11 cellular contexts compared by ENCODE assay signal in the genomic region with DNA sequence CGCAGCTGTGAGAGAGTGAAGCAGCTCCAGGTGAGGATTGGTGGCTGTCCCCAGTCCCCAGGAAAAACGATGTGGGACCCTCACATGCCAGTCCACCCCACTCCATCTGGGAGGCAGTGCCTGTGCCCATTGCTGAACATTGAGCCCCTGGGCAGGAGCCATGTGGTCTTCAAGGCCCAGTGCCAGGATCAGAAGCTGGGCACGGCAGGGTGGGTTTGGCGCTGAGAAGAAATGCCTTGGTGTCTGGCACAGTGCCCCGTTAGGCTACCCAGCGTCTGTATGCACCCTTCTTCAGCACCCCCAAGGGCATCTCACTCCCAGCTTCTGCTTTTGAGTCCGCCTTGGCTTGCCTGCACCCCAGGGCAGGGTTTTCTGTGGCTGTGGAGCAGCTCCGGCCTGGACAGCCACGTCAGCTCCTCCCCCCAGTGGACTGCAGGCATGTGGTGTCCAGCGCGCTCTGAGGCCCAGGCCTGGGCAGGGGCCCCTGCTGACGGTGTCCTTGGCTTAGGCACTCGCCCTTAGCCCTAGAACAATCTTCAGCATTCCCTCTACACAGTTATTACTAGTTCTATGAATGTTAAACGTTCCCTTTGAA. TPM values are rescaled to one million over a fixed set of nuclear protein-coding genes. Genes with fewer than 3 reads are reported as not detected.
DNase-seq lines count a peak whose midpoint lies in the region; ATAC-seq, FAIRE-seq and TF ChIP-seq lines count a peak whose summit lies in the region.
"Had no signal": no experiment of that assay in that cellular context is flagged by ENCODE, and none has a peak within 500 bp of the region (broad histone marks: within the 10 kb centered on the region; RNA-seq: fewer than 3 reads in every experiment).

No MANE protein-coding gene starts in this region.

- no peak overlapping the region for H3K4me3 ChIP-seq in GM23248
- H3K4me3 ChIP-seq in colonic mucosa = no peak overlapping the region
- no peak overlapping the region for H3K4me3 ChIP-seq in iPS-18a (ENCODE audit: low read length)

- H3K27me3 ChIP-seq in GM23248 (replicated peaks; ENCODE audit: insufficient read depth) (no peaks in the 10 kb centered on the region), colonic mucosa (no peaks in the 10 kb centered on the region), iPS-18a (ENCODE audit: control insufficient read depth, insufficient read depth, low read length) (no peaks in the 10 kb centered on the region)

- H3K79me2 ChIP-seq in GM23248 (ENCODE audit: insufficient read depth) = peaks cover 18% of the 10 kb centered on the region; the same call in 1 of the 2 replicates

- DNase-seq in GM23248 (peak; percentile 57), colonic mucosa (peak; percentile 17), putamen (ENCODE audit: low spot score) (peak; percentile 39), H54 (ENCODE audit: insufficient read length, low spot score) (no peak), germinal center (ENCODE audit: low spot score) (no peak)
- DNase-seq: cortex of kidney, NCI-H1092 had no signal

- no peaks in the 10 kb centered on the region for H3K9me3 ChIP-seq in GM23248 (ENCODE audit: low read depth)
- no peaks in the 10 kb centered on the region for H3K9me3 ChIP-seq in colonic mucosa
- H3K9me3 ChIP-seq in iPS-18a (ENCODE audit: control insufficient read depth, low read depth, low read length) = no peaks in the 10 kb centered on the region

- H3K9ac ChIP-seq in GM23248 (peak overlapping the region; percentile 68), colonic mucosa (ENCODE audit: low read depth in 2 of 2, low read length in 2 of 2) (no peak overlapping the region), iPS-18a (ENCODE audit: low read length) (peak overlapping the region; percentile 34)

- H4K20me1 ChIP-seq in GM23248 (ENCODE audit: insufficient read depth) = no peaks in the 10 kb centered on the region

- intact Hi-C loops in colonic mucosa (cut with DNase I) = no loop called here

- no peak for TF ChIP-seq POLR2A in H54 (IDR thresholded peaks at IDR 0.05; ENCODE audit: low read depth, low read length)

- no peaks in the 10 kb centered on the region for H3F3A ChIP-seq in GM23248 (ENCODE audit: insufficient read depth)

- WGBS in GM23248 (ENCODE audit: low coverage in 1 of 2, low lambda C conversion rate in 2 of 2, missing lambda C conversion rate in 2 of 2), 2 experiments = 37 to 39% methylated on average over 14 of the region's 14 CpGs

- in situ Hi-C loops in GM23248 (cut with MboI) = no loop called here

- H3K4me1 ChIP-seq in GM23248 (ENCODE audit: insufficient read depth) (peaks cover 10% of the 10 kb centered on the region), colonic mucosa (no peaks in the 10 kb centered on the region), iPS-18a (ENCODE audit: control insufficient read depth, low read depth, low read length) (peaks cover 13% of the 10 kb centered on the region)

- FAIRE-seq in H54 (lab: Jason Lieb, UNC) = no peak

- ATAC-seq in GM19023 (IDR thresholded peaks at IDR 0.05; ENCODE audit: unreplicated experiment) = no peak
- no peak for ATAC-seq in GM18511 (IDR thresholded peaks at IDR 0.05; ENCODE audit: unreplicated experiment)
- ATAC-seq: CD8-positive, alpha-beta T cell had no signal

- H3K27ac ChIP-seq in GM23248 (peak overlapping the region; percentile 48), colonic mucosa (no peak overlapping the region), iPS-18a (ENCODE audit: low read length) (no peak overlapping the region)

- no peak for TF ChIP-seq CTCF in colonic mucosa (IDR thresholded peaks at IDR 0.05)

- peak overlapping the region; percentile 28 for H3K4me2 ChIP-seq in GM23248 (ENCODE audit: unreplicated experiment)

- no peaks in the 10 kb centered on the region; the same call in 1 of the 2 replicates for H3K36me3 ChIP-seq in GM23248 (ENCODE audit: low read depth)
- no peaks in the 10 kb centered on the region for H3K36me3 ChIP-seq in colonic mucosa
- H3K36me3 ChIP-seq in iPS-18a (ENCODE audit: control insufficient read depth, low read depth, low read length) = no peaks in the 10 kb centered on the region

- no peaks in the 10 kb centered on the region for H3K9me2 ChIP-seq in GM23248 (ENCODE audit: insufficient read depth)

- peak overlapping the region; percentile 69 for H2AFZ ChIP-seq in GM23248

RNA-seq across cellular contexts. Expression of gene RGS12, which starts 28.6 kb away (rescaled TPM):
- 13.2 and 15.2 TPM in 2 replicates for total RNA-seq in GM23248 (2014; rRNA removed; shearing (Covaris generic))
- 9.3 and 10.7 TPM in 2 replicates for polyA plus RNA-seq in GM23248 (2016; fragmentation: Nextera tagmentation; extraction: Ambion mirVana)
- 10 to 100 TPM; 18.0 to 25.7 TPM for total RNA-seq in colonic mucosa

Comparison
In these comparisons a context has a peak if more than half of its experiments do, and no peak if none do; other contexts are left out.
1. DNase-seq: peak in GM23248 (single experiment), colonic mucosa (single experiment) and putamen (single experiment); none in H54 (single experiment) and germinal center (single experiment).
2. H3K9ac ChIP-seq: peak in GM23248 (single experiment) and iPS-18a (single experiment); none in colonic mucosa (0 of 2).